Comparison of ENCODE assay signal across 1 cellular context in the genomic region with DNA sequence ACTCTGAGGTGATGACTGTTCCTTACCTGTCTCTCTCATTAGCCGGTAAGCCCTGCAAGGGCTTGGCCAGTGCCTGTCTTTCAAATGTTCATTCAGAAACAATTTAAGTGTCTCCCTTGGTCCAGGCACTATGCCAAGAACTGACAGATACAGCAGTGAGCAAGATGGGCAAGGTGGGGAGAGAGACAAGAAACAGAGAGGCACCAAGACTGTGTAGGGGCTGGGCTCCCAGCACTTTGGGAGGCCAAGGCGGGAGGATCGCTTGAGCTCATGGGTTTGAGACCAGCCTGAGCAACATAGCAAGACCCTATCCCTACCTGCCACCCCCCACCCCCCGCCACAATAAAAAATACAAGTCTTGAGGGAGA.
TF ChIP-seq lines count a peak whose summit lies in the region.

No MANE protein-coding gene starts in this region.

TF ChIP-seq in K562, 482 proteins besides CTCF, POLR2A, EP300 and RAD21 (continued from another document):
- TF ChIP-seq, protein P1, sequence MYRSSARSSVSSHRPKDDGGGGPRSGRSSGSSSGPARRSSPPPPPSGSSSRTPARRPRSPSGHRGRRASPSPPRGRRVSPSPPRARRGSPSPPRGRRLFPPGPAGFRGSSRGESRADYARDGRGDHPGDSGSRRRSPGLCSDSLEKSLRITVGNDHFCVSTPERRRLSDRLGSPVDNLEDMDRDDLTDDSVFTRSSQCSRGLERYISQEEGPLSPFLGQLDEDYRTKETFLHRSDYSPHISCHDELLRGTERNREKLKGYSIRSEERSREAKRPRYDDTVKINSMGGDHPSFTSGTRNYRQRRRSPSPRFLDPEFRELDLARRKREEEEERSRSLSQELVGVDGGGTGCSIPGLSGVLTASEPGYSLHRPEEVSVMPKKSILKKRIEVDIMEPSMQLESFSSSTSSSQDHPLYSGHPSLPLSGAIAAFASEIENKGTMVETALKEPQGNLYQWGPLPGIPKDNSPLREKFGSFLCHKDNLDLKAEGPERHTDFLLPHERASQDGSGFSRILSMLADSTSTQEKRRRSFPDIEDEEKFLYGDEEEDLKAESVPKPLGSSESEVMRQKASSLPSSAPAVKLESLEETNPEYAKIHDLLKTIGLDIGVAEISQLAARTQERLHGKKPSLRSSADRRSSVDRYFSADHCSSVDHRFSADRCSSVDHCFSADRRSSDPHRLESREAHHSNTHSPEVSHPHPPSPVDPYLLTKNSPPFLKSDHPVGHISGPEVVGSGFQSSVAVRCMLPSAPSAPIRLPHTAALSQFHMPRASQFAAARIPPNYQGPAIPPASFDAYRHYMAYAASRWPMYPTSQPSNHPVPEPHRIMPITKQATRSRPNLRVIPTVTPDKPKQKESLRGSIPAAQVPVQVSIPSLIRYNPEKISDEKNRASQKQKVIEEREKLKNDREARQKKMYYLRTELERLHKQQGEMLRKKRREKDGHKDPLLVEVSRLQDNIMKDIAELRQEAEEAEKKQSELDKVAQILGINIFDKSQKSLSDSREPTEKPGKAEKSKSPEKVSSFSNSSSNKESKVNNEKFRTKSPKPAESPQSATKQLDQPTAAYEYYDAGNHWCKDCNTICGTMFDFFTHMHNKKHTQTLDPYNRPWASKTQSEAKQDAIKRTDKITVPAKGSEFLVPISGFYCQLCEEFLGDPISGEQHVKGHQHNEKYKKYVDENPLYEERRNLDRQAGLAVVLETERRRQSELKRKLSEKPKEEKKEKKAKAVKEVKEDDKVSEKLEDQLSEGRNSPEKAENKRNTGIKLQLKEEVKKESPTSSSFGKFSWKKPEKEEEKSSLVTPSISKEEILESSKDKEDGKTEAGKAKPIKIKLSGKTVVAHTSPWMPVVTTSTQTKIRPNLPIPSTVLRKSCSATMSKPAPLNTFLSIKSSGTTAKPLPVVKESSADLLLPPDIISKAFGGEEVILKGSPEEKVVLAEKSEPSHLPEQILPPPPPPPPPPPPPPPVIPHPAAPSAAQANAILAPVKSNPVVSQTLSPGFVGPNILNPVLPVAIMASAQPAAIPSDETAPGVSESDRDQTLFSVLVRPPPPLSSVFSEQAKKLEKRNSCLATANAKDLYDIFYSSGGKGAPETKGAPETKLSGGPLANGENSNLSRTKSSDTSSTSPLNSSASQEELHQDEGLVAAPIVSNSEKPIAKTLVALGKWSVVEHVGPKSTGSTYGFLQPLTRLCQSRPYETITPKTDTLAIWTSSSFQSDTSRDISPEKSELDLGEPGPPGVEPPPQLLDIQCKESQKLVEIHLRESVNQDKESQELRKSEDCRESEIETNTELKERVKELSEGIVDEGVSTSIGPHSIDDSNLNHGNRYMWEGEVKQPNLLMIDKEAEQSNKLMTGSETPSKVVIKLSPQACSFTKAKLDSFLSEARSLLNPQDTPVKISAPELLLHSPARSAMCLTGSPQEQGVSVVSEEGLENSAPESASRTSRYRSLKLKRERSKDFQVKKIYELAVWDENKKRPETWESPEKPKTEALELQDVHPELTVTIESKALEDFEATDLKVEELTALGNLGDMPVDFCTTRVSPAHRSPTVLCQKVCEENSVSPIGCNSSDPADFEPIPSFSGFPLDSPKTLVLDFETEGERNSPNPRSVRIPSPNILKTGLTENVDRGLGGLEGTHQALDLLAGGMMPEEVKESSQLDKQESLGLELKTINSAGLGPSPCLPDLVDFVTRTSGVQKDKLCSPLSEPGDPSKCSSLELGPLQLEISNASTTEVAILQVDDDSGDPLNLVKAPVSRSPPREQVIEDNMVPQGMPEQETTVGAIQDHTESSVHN (IDR thresholded peaks at IDR 0.05; ENCODE audit: borderline replicate concordance in 1 of 2, low read depth in 1 of 2) = no peak
- TF ChIP-seq LARP7 (IDR thresholded peaks at IDR 0.05) (no peak), SRSF3 (IDR thresholded peaks at IDR 0.05; ENCODE audit: insufficient read depth, low read length) (no peak), ZZZ3 (IDR thresholded peaks at IDR 0.05) (no peak), CBFA2T3 (IDR thresholded peaks at IDR 0.05) (peak; percentile 34), ZNF232 (CRISPR knock-in tag; IDR thresholded peaks at IDR 0.05) (no peak), IFI16 (CRISPR knock-in tag; IDR thresholded peaks at IDR 0.05) (no peak), CHD4 (IDR thresholded peaks at IDR 0.05; ENCODE audit: insufficient read depth, insufficient replicate concordance, low read depth, low read length, poor library complexity, severe bottlenecking) (no peak), CBX3 (IDR thresholded peaks at IDR 0.05; ENCODE audit: borderline replicate concordance in 1 of 2, low read length in 2 of 2) (no peak), RHOXF2B (CRISPR knock-in tag; conservative IDR thresholded peaks at IDR 0.05) (no peak), TRIM28 (IDR thresholded peaks at IDR 0.05) (no peak), KDM1A (IDR thresholded peaks at IDR 0.05) (0 out of 4 replicates have a peak, but pooled peaks of 1 of the 2 experiments have one; percentile 22), ZNF699 (CRISPR knock-in tag; IDR thresholded peaks at IDR 0.05; ENCODE audit: insufficient replicate concordance) (no peak), MAZ (CRISPR knock-in tag; conservative IDR thresholded peaks at IDR 0.05 in 1 of 2, IDR thresholded peaks at IDR 0.05 in 1 of 2) (no peak), FOXK2 (conservative IDR thresholded peaks at IDR 0.05 in 1 of 2, IDR thresholded peaks at IDR 0.05 in 1 of 2; ENCODE audit: low read depth in 2 of 2) (no peak), ZFP36 (IDR thresholded peaks at IDR 0.05; ENCODE audit: low read depth, low read length, partially characterized antibody) (peak; percentile 48), ESRRA (IDR thresholded peaks at IDR 0.05; ENCODE audit: borderline replicate concordance, low read depth) (no peak), HNRNPLL (IDR thresholded peaks at IDR 0.05; ENCODE audit: low read depth, low read length, poor library complexity, severe bottlenecking) (no peak), RNF2 (IDR thresholded peaks at IDR 0.05) (no peak), TARDBP (IDR thresholded peaks at IDR 0.05) (no peak), EGR1 (conservative IDR thresholded peaks at IDR 0.05) (no peak), ZNF282 (CRISPR knock-in tag; IDR thresholded peaks at IDR 0.05) (no peak), NR1H2 (CRISPR knock-in tag; IDR thresholded peaks at IDR 0.05) (no peak), HDGF (IDR thresholded peaks at IDR 0.05) (0 out of 2 replicates have a peak, but pooled peaks have one; percentile 30), HNRNPK (IDR thresholded peaks at IDR 0.05; ENCODE audit: low read depth, low read length, poor library complexity, severe bottlenecking) (no peak), ETS2 (tag; IDR thresholded peaks at IDR 0.05; ENCODE audit: borderline replicate concordance, poor library complexity, severe bottlenecking) (no peak), NFIC (IDR thresholded peaks at IDR 0.05) (peak; percentile 93), SP1 (CRISPR knock-in tag; IDR thresholded peaks at IDR 0.05) (no peak), TAF15 (IDR thresholded peaks at IDR 0.05; ENCODE audit: low read depth, low read length) (no peak), PYGO2 (tag; IDR thresholded peaks at IDR 0.05) (no peak), SIN3A (IDR thresholded peaks at IDR 0.05; ENCODE audit: borderline replicate concordance in 2 of 2, control insufficient read depth in 1 of 2, low read depth in 2 of 2, low read length in 2 of 2) (0 out of 4 replicates have a peak, but pooled peaks of 1 of the 2 experiments have one; percentile 17), FOXP1 (CRISPR knock-in tag; IDR thresholded peaks at IDR 0.05) (no peak)
- TF ChIP-seq, protein P2, sequence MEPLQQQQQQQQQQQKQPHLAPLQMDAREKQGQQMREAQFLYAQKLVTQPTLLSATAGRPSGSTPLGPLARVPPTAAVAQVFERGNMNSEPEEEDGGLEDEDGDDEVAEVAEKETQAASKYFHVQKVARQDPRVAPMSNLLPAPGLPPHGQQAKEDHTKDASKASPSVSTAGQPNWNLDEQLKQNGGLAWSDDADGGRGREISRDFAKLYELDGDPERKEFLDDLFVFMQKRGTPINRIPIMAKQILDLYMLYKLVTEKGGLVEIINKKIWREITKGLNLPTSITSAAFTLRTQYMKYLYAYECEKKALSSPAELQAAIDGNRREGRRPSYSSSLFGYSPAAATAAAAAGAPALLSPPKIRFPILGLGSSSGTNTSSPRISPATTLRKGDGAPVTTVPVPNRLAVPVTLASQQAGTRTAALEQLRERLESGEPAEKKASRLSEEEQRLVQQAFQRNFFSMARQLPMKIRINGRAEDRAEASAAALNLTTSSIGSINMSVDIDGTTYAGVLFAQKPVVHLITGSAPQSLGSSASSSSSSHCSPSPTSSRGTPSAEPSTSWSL (CRISPR knock-in tag; IDR thresholded peaks at IDR 0.05; ENCODE audit: borderline replicate concordance) = no peak
- TF ChIP-seq, protein P3, sequence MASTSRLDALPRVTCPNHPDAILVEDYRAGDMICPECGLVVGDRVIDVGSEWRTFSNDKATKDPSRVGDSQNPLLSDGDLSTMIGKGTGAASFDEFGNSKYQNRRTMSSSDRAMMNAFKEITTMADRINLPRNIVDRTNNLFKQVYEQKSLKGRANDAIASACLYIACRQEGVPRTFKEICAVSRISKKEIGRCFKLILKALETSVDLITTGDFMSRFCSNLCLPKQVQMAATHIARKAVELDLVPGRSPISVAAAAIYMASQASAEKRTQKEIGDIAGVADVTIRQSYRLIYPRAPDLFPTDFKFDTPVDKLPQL (IDR thresholded peaks at IDR 0.05; ENCODE audit: extremely low read depth, insufficient read length) = no peak
- TF ChIP-seq, protein P4, sequence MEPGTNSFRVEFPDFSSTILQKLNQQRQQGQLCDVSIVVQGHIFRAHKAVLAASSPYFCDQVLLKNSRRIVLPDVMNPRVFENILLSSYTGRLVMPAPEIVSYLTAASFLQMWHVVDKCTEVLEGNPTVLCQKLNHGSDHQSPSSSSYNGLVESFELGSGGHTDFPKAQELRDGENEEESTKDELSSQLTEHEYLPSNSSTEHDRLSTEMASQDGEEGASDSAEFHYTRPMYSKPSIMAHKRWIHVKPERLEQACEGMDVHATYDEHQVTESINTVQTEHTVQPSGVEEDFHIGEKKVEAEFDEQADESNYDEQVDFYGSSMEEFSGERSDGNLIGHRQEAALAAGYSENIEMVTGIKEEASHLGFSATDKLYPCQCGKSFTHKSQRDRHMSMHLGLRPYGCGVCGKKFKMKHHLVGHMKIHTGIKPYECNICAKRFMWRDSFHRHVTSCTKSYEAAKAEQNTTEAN (CRISPR knock-in tag; IDR thresholded peaks at IDR 0.05) = no peak
- TF ChIP-seq, protein P5, sequence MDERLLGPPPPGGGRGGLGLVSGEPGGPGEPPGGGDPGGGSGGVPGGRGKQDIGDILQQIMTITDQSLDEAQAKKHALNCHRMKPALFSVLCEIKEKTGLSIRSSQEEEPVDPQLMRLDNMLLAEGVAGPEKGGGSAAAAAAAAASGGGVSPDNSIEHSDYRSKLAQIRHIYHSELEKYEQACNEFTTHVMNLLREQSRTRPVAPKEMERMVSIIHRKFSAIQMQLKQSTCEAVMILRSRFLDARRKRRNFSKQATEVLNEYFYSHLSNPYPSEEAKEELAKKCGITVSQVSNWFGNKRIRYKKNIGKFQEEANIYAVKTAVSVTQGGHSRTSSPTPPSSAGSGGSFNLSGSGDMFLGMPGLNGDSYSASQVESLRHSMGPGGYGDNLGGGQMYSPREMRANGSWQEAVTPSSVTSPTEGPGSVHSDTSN (CRISPR knock-in tag; IDR thresholded peaks at IDR 0.05; ENCODE audit: low read depth) = no peak
- TF ChIP-seq, protein P5 (tag; conservative IDR thresholded peaks at IDR 0.05; ENCODE audit: low read depth) = peak; percentile 30; the same call in 1 of the 2 replicates
- TF ChIP-seq, protein P6, sequence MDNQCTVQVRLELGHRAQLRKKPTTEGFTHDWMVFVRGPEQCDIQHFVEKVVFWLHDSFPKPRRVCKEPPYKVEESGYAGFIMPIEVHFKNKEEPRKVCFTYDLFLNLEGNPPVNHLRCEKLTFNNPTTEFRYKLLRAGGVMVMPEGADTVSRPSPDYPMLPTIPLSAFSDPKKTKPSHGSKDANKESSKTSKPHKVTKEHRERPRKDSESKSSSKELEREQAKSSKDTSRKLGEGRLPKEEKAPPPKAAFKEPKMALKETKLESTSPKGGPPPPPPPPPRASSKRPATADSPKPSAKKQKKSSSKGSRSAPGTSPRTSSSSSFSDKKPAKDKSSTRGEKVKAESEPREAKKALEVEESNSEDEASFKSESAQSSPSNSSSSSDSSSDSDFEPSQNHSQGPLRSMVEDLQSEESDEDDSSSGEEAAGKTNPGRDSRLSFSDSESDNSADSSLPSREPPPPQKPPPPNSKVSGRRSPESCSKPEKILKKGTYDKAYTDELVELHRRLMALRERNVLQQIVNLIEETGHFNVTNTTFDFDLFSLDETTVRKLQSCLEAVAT (IDR thresholded peaks at IDR 0.05) = no peak
- TF ChIP-seq, protein P7, sequence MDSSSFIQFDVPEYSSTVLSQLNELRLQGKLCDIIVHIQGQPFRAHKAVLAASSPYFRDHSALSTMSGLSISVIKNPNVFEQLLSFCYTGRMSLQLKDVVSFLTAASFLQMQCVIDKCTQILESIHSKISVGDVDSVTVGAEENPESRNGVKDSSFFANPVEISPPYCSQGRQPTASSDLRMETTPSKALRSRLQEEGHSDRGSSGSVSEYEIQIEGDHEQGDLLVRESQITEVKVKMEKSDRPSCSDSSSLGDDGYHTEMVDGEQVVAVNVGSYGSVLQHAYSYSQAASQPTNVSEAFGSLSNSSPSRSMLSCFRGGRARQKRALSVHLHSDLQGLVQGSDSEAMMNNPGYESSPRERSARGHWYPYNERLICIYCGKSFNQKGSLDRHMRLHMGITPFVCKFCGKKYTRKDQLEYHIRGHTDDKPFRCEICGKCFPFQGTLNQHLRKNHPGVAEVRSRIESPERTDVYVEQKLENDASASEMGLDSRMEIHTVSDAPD (CRISPR knock-in tag; IDR thresholded peaks at IDR 0.05) = no peak
- TF ChIP-seq, protein P8, sequence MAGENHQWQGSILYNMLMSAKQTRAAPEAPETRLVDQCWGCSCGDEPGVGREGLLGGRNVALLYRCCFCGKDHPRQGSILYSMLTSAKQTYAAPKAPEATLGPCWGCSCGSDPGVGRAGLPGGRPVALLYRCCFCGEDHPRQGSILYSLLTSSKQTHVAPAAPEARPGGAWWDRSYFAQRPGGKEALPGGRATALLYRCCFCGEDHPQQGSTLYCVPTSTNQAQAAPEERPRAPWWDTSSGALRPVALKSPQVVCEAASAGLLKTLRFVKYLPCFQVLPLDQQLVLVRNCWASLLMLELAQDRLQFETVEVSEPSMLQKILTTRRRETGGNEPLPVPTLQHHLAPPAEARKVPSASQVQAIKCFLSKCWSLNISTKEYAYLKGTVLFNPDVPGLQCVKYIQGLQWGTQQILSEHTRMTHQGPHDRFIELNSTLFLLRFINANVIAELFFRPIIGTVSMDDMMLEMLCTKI (IDR thresholded peaks at IDR 0.05; ENCODE audit: partially characterized antibody) = no peak
- TF ChIP-seq, protein P9, sequence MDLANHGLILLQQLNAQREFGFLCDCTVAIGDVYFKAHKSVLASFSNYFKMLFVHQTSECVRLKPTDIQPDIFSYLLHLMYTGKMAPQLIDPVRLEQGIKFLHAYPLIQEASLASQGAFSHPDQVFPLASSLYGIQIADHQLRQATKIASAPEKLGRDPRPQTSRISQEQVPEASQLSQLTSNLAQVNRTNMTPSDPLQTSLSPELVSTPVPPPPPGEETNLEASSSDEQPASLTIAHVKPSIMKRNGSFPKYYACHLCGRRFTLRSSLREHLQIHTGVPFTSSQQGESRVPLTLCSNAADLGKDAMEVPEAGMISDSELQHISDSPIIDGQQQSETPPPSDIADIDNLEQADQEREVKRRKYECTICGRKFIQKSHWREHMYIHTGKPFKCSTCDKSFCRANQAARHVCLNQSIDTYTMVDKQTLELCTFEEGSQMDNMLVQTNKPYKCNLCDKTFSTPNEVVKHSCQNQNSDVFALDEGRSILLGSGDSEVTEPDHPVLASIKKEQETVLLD (IDR thresholded peaks at IDR 0.05) = no peak
